14 cellular contexts compared by ENCODE assay signal in the genomic region with DNA sequence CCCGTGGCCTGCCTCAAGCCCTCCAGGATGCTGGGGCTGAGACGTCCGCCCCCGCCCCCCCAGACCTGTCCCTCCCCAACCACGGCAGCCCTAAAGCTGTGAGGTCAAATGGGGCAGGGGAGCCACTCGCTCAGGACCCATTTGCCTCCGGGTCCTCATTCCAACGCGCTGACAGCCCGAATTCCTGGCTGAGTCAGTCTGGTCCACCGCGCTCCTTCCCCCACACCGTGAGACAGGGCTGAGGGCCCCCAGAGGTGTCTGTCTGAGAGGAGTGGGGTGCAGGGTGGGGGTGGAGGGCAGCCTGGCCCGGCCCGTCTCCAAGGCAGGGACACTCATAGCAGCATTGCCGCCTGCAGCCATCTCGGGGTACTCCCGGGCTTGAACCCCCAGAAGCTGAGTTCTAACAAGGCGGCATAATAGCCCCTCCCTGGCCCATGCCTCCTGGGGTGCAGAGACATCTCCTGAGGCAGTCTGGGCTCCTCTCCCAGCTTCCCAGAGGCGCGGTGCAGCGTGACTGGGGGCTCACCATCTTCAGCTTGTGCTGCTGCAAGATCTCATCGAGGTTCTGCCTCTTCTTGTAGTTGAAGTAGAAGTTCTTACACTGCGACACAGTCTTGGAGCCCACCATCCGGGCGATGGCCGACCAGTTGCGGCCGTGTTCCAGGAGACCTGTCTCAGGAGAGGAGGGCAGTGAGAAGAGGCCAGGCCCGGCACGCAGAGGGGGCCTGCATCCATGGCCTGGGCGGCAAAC.
DNase-seq lines count a peak whose midpoint lies in the region; ATAC-seq, FAIRE-seq and TF ChIP-seq lines count a peak whose summit lies in the region.
"Had no signal": no experiment of that assay in that cellular context is flagged by ENCODE, and none has a peak within 500 bp of the region (broad histone marks: within the 10 kb centered on the region; RNA-seq: fewer than 3 reads in every experiment).

No MANE protein-coding gene starts in this region.

- peaks cover 5% of the 10 kb centered on the region; the same call in 1 of the 2 replicates for H4K20me1 ChIP-seq in K562 (replicated peaks; ENCODE audit: control insufficient read depth, insufficient read depth, low read length)

- H3K4me3 ChIP-seq in K562 (no peak overlapping the region), ascending aorta (peak overlapping the region in 1 of 2 donors; percentile 1)
- H3K4me3 ChIP-seq: neural progenitor cell had no signal

- POLR2A ChIA-PET in K562 (lab: Yijun Ruan, JAX) = interaction anchor here (0.6 to 0.9 kb wide), 2 partner anchors 12 to 33 kb away, joined by 3 to 4 read pairs; no protein-coding TSS in a partner anchor

- H3K79me2 ChIP-seq in K562 (ENCODE audit: control insufficient read depth, insufficient read depth, low read length) = no peaks in the 10 kb centered on the region

- BruUV-seq in K562 (replicated peaks; lab: Mats Ljungman, UMichigan) = no TSS peak

- no peaks in the 10 kb centered on the region for H3K27me3 ChIP-seq in K562 (ENCODE audit: control insufficient read depth in 2 of 2, insufficient read depth in 2 of 2, low read length in 2 of 2)
- H3K27me3 ChIP-seq in ascending aorta = no peaks in the 10 kb centered on the region

- in situ Hi-C loops in K562 (cut with MboI) = no loop called here

- 98% methylated on average over 16 of the region's 32 CpGs for WGBS in K562 (ENCODE audit: insufficient coverage, low coverage, missing lambda C conversion rate)

- no peak overlapping the region for H3K27ac ChIP-seq in K562 (ENCODE audit: extremely low read depth, low read depth, low read length)
- peak overlapping the region in 1 of 2 donors; percentile 13 for H3K27ac ChIP-seq in ascending aorta
- H3K27ac ChIP-seq: neural progenitor cell had no signal

- intact Hi-C loops in K562 (cut with micrococcal nuclease) (no loop called here), ascending aorta (cut with DNase I) (no loop called here)

- TF ChIP-seq CTCF in K562 (IDR thresholded peaks at IDR 0.05 in 2 of 3, conservative IDR thresholded peaks at IDR 0.05 in 1 of 3; ENCODE audit: insufficient read depth in 2 of 3, low read depth in 1 of 3, low read length in 3 of 3) (no peak), ascending aorta (IDR thresholded peaks at IDR 0.05) (no peak)

- H3K36me3 ChIP-seq in K562 (ENCODE audit: control insufficient read depth, insufficient read depth, low read length) (peaks cover 39% of the 10 kb centered on the region; the same call in 1 of the 3 replicates), ascending aorta (peaks cover 26 to 30% of the 10 kb centered on the region in 2 donors)
- H3K36me3 ChIP-seq: neural progenitor cell had no signal

- CTCF ChIA-PET in K562 (lab: Yijun Ruan, JAX; ENCODE audit: low intra/inter-chr PET ratio) = no interaction called here

- H3K9ac ChIP-seq in K562 (ENCODE audit: insufficient read depth in 1 of 2, low read depth in 2 of 2, low read length in 2 of 2) = peak overlapping the region in 1 of 2 experiments; percentile 45; a peak in 1 of 4 replicates
- H3K9ac ChIP-seq: neural progenitor cell had no signal

- H3K4me1 ChIP-seq in K562 (replicated peaks in 1 of 2; ENCODE audit: control insufficient read depth in 2 of 2, insufficient read depth in 2 of 2, low read length in 2 of 2) (peaks cover 0 to 40% of the 10 kb centered on the region in 2 experiments; a peak in 1 of 5 replicates), ascending aorta (peaks cover 18 to 54% of the 10 kb centered on the region in 2 donors)

- ATAC-seq in K562 = no peak
- no peak for ATAC-seq in HG02610 (IDR thresholded peaks at IDR 0.05; ENCODE audit: unreplicated experiment)

- H3K9me1 ChIP-seq in K562 (ENCODE audit: control insufficient read depth, insufficient read depth, low read length) = no peaks in the 10 kb centered on the region

- FAIRE-seq in K562 (lab: Jason Lieb, UNC) = no peak

- DNase-seq in A172 (ENCODE audit: low spot score) (peak; percentile 92), HT1080 (ENCODE audit: low read depth) (peak; percentile 90), K562 (ENCODE audit: extremely low read depth in 1 of 4, low spot score in 3 of 4) (no peak), kidney glomerular epithelial cell (lab: John Stamatoyannopoulos, UW) (peak; percentile 38), NCI-H1694 (lab: John Stamatoyannopoulos, UW) (no peak), NCI-H510A (lab: John Stamatoyannopoulos, UW) (no peak), ascending aorta (ENCODE audit: low spot score in 2 of 2) (no peak)
- DNase-seq: aorta; CD4-positive, CD25-positive, alpha-beta regulatory T cell; hippocampal formation; NCI-H1417 treated with DMSO at 0.1 percent for 48 hours; SHP77 had no signal

- no peak overlapping the region for H3K4me2 ChIP-seq in K562 (ENCODE audit: insufficient read depth, low read length)
- H3K4me2 ChIP-seq: neural progenitor cell had no signal

- no peak overlapping the region for H2AFZ ChIP-seq in K562 (ENCODE audit: low read depth, low read length)
- H2AFZ ChIP-seq: neural progenitor cell had no signal

- no peak for TF ChIP-seq RAD21 in K562 (CRISPR knock-in tag; conservative IDR thresholded peaks at IDR 0.05 in 1 of 2, IDR thresholded peaks at IDR 0.05 in 1 of 2)

- H3K9me3 ChIP-seq in K562 (replicated peaks; ENCODE audit: control insufficient read depth, insufficient read depth, low read depth, low read length) (no peaks in the 10 kb centered on the region), ascending aorta (no peaks in the 10 kb centered on the region)

- TF ChIP-seq EP300 in K562 (IDR thresholded peaks at IDR 0.05; ENCODE audit: low read length) = no peak

- no peak for TF ChIP-seq POLR2A in K562 (conservative IDR thresholded peaks at IDR 0.05)

TF ChIP-seq in K562, 482 proteins besides CTCF, POLR2A, EP300 and RAD21:
- TF ChIP-seq FOXK2 (conservative IDR thresholded peaks at IDR 0.05 in 1 of 2, IDR thresholded peaks at IDR 0.05 in 1 of 2; ENCODE audit: low read depth in 2 of 2) = no peak
- TF ChIP-seq RBM22 (IDR thresholded peaks at IDR 0.05; ENCODE audit: low read depth, low read length, poor library complexity, severe bottlenecking) = peak; percentile 40
- no peak for TF ChIP-seq RHOXF2B (CRISPR knock-in tag; conservative IDR thresholded peaks at IDR 0.05)

Comparison
In these comparisons a context has a peak if more than half of its experiments do, and no peak if none do; other contexts are left out.
1. DNase-seq: peak in A172 (single experiment), HT1080 (single experiment) and kidney glomerular epithelial cell (single experiment); none in K562 (0 of 4), NCI-H1694 (single experiment), NCI-H510A (single experiment) and ascending aorta (0 of 2).